In genomic region chr19:19120308-19121156, GRCh38 we compare ENCODE assay signal across 8 cellular contexts. TPM values are rescaled to one million over a fixed set of nuclear protein-coding genes. Genes with fewer than 3 reads are reported as not detected.
DNase-seq lines count a peak whose midpoint lies in the region; ATAC-seq and TF ChIP-seq lines count a peak whose summit lies in the region.

No MANE protein-coding gene starts in this region.

- TF ChIP-seq CTCF in WERI-Rb-1 (IDR thresholded peaks at IDR 0.05; ENCODE audit: low read depth, low read length): no peak
- TF ChIP-seq CTCF in testis (IDR thresholded peaks at IDR 0.05): no peak

- H3K27ac ChIP-seq in WERI-Rb-1 (no peak overlapping the region), testis (no peak overlapping the region)

- H3K36me3 ChIP-seq in WERI-Rb-1: peaks cover 8% of the 10 kb centered on the region
- no peaks in the 10 kb centered on the region for H3K36me3 ChIP-seq in testis (ENCODE audit: low read depth, missing control alignments)

- intact Hi-C loops in testis (cut with DNase I; ENCODE audit: low total_unique reads): no loop called here

- H3K36me3 Mint-ChIP-seq in activated T-cell treated with anti-CD3 and anti-CD28 coated beads, Interleukin-2, amount 50 U/mL, for 4 hours (ENCODE audit: insufficient read depth): peaks cover 27% of the 10 kb centered on the region

- TF ChIP-seq POLR2A in testis (IDR thresholded peaks at IDR 0.05): no peak

- peaks cover 7% of the 10 kb centered on the region for H3K9me3 Mint-ChIP-seq in activated T-cell treated with anti-CD3 and anti-CD28 coated beads, Interleukin-2, amount 50 U/mL, for 4 hours

- H3K4me3 ChIP-seq in WERI-Rb-1 (ENCODE audit: low read depth, low read length) (no peak overlapping the region), testis (peak overlapping the region in 1 of 2 donors; percentile 36)

- H3K27me3 ChIP-seq in WERI-Rb-1 (ENCODE audit: insufficient read depth, low read depth, severe bottlenecking) (no peaks in the 10 kb centered on the region), testis (no peaks in the 10 kb centered on the region)

- no peak overlapping the region for H3K4me3 Mint-ChIP-seq in activated T-cell treated with anti-CD3 and anti-CD28 coated beads, Interleukin-2, amount 50 U/mL, for 4 hours

- no peaks in the 10 kb centered on the region for H3K27me3 Mint-ChIP-seq in activated T-cell treated with anti-CD3 and anti-CD28 coated beads, Interleukin-2, amount 50 U/mL, for 4 hours (ENCODE audit: low read depth)

- WGBS in testis, 2 donors: 41 to 45% methylated on average over 18 to 34 of the region's 34 CpGs

- no peak for DNase-seq in activated T-cell treated with anti-CD3 and anti-CD28 coated beads, Interleukin-2, amount 50 U/mL, for 4 hours
- no peak for DNase-seq in activated T-cell treated with anti-CD3 and anti-CD28 coated beads, Interleukin-2, amount 50 U/mL, for 1 hour
- DNase-seq in WERI-Rb-1 (peak; percentile 75), iPS DF 4.7 (ENCODE audit: extremely low read depth, low spot score) (peak; percentile 92), testis (peak; percentile 82)
- DNase-seq in effector CD4-positive, alpha-beta T cell: no peak

- no peaks in the 10 kb centered on the region for H3K4me1 Mint-ChIP-seq in activated T-cell treated with anti-CD3 and anti-CD28 coated beads, Interleukin-2, amount 50 U/mL, for 4 hours (ENCODE audit: low read depth)

- peak; percentile 38 to 65 for ATAC-seq in activated T-cell treated with anti-CD3 and anti-CD28 coated beads, Interleukin-2, amount 50 U/mL, for 4 hours
- ATAC-seq in HG03354 (IDR thresholded peaks at IDR 0.05; ENCODE audit: poor library complexity, severe bottlenecking, unreplicated experiment): no peak
- no peak for ATAC-seq in HG03439 (IDR thresholded peaks at IDR 0.05; ENCODE audit: unreplicated experiment)

- no peaks in the 10 kb centered on the region for H3K4me1 ChIP-seq in testis

- H3K9me3 ChIP-seq in WERI-Rb-1 (ENCODE audit: severe bottlenecking) (no peaks in the 10 kb centered on the region), testis (no peaks in the 10 kb centered on the region)

RNA-seq across cellular contexts. Expression of gene TMEM161A, which starts 17.7 kb away (rescaled TPM):
- total RNA-seq in activated T-cell treated with anti-CD3 and anti-CD28 coated beads, Interleukin-2, amount 50 U/mL, for 4 hours: 10 to 100 TPM; 42.3 to 43.2 (median 43.1) TPM
- total RNA-seq in testis: 10 to 100 TPM; 17.4 to 18.7 TPM
- 13.2 TPM for polyA plus RNA-seq in testis (ENCODE audit: insufficient read depth, low read depth, low replicate concordance)

RNA-seq across cellular contexts. Expression of gene MEF2B, which starts 49.5 kb away (rescaled TPM):
- total RNA-seq in activated T-cell treated with anti-CD3 and anti-CD28 coated beads, Interleukin-2, amount 50 U/mL, for 4 hours: 1 to 10 TPM; 2.2 to 3.7 (median 2.3) TPM
- 1 to 10 TPM; 3.0 to 5.7 TPM for total RNA-seq in testis
- polyA plus RNA-seq in testis (ENCODE audit: insufficient read depth, low read depth, low replicate concordance): 3.1 TPM

RNA-seq across cellular contexts. Expression of gene SLC25A42, which starts 56.7 kb away (rescaled TPM):
- 10 to 100 TPM in 1 of 3 donors, 1 to 10 TPM in 2; 8.9 to 11.1 (median 8.9) TPM for total RNA-seq in activated T-cell treated with anti-CD3 and anti-CD28 coated beads, Interleukin-2, amount 50 U/mL, for 4 hours
- 10 to 100 TPM; 14.3 to 14.7 TPM for total RNA-seq in testis
- polyA plus RNA-seq in testis (ENCODE audit: insufficient read depth, low read depth, low replicate concordance): 14.0 TPM

Comparison
In these comparisons a context has a peak if more than half of its experiments do, and no peak if none do; other contexts are left out.
1. ATAC-seq: peak in activated T-cell treated with anti-CD3 and anti-CD28 coated beads, Interleukin-2, amount 50 U/mL, for 4 hours (2 of 2); none in HG03354 (single experiment) and HG03439 (single experiment).
2. DNase-seq: peak in WERI-Rb-1 (single experiment), iPS DF 4.7 (single experiment) and testis (single experiment); none in activated T-cell treated with anti-CD3 and anti-CD28 coated beads, Interleukin-2, amount 50 U/mL, for 4 hours (single experiment), activated T-cell treated with anti-CD3 and anti-CD28 coated beads, Interleukin-2, amount 50 U/mL, for 1 hour (single experiment) and effector CD4-positive, alpha-beta T cell (single experiment).